16 cellular contexts compared by ENCODE assay signal in genomic region chr20:47627540-47627939, GRCh38.
DNase-seq lines count a peak whose midpoint lies in the region; ATAC-seq and TF ChIP-seq lines count a peak whose summit lies in the region.
"Had no signal": no experiment of that assay in that cellular context is flagged by ENCODE, and none has a peak within 500 bp of the region (broad histone marks: within the 10 kb centered on the region; RNA-seq: fewer than 3 reads in every experiment).

No MANE protein-coding gene starts in this region.

- dilution Hi-C loops in IMR-90 (cut with HindIII; ENCODE audit: low sequenced_read_pairs, unreplicated experiment): no loop called here

- in situ Hi-C loops in IMR-90 (cut with MboI; ENCODE audit: low sequenced_read_pairs): loop anchor here (10.0 kb wide), 2 partner anchors 433 to 873 kb away; no protein-coding TSS in a partner anchor

- no peaks in the 10 kb centered on the region for H3K9me3 ChIP-seq in IMR-90 (ENCODE audit: control insufficient read depth, insufficient read depth, low read length)

- H2AFZ ChIP-seq in IMR-90 (replicated peaks; ENCODE audit: low read length, poor library complexity): no peak overlapping the region
- H2AFZ ChIP-seq: GM23338 had no signal

- H4K5ac ChIP-seq in IMR-90 (ENCODE audit: low read depth, low read length): no peak overlapping the region

- no peak for TF ChIP-seq RAD21 in IMR-90 (IDR thresholded peaks at IDR 0.05; ENCODE audit: low read length)

- H3K56ac ChIP-seq in IMR-90 (ENCODE audit: extremely low read depth, insufficient read depth, low read length): no peak overlapping the region

- peaks cover 10 to 11% of the 10 kb centered on the region in 2 experiments for H3K79me1 ChIP-seq in IMR-90 (ENCODE audit: low read depth in 1 of 2, low read length in 2 of 2)

- no peaks in the 10 kb centered on the region for H4K20me1 ChIP-seq in IMR-90 (ENCODE audit: insufficient read depth, low read length)

- no peak overlapping the region for H4K8ac ChIP-seq in IMR-90 (ENCODE audit: low read depth in 2 of 2, low read length in 2 of 2)

- H2AK9ac ChIP-seq in IMR-90 (replicated peaks; ENCODE audit: low read depth, low read length, poor library complexity): no peak overlapping the region

- no peaks in the 10 kb centered on the region for H3K27me3 ChIP-seq in IMR-90 (ENCODE audit: control insufficient read depth, insufficient read depth, low read length)

- H3K9ac ChIP-seq in IMR-90 (ENCODE audit: low read depth, low read length): no peak overlapping the region

- no peak overlapping the region for H2BK120ac ChIP-seq in IMR-90 (ENCODE audit: low read depth, low read length)

- no peak overlapping the region for H3K14ac ChIP-seq in IMR-90 (replicated peaks; ENCODE audit: low read depth, low read length)

- H3K4me1 ChIP-seq in IMR-90 (ENCODE audit: control insufficient read depth, insufficient read depth, low read length): 0 out of 2 replicates have a peak, but pooled peaks cover 2% of the 10 kb centered on the region

- no peaks in the 10 kb centered on the region for H3K9me3 Mint-ChIP-seq in activated T-cell treated with anti-CD3 and anti-CD28 coated beads, Interleukin-2, amount 50 U/mL, for 24 hours
- no peaks in the 10 kb centered on the region for H3K9me3 Mint-ChIP-seq in IgD-negative memory B cell
- no peaks in the 10 kb centered on the region for H3K9me3 Mint-ChIP-seq in stimulated activated memory B cell treated with anti-CD40 and anti-IgM and Interleukin-4, amounts not matched to agents 10 μg/mL and 1 μg/mL and 100 μg/mL, for 72 hours
- H3K9me3 Mint-ChIP-seq: CD4-positive, alpha-beta memory T cell; GM23338; H9 had no signal

- TF ChIP-seq CTCF in IMR-90 (conservative IDR thresholded peaks at IDR 0.05; ENCODE audit: low read depth, low read length): no peak

- BruUV-seq in IMR-90 (replicated peaks; lab: Mats Ljungman, UMichigan): TSS peak; percentile 32

- H3K4me3 Mint-ChIP-seq in activated T-cell treated with anti-CD3 and anti-CD28 coated beads, Interleukin-2, amount 50 U/mL, for 24 hours: no peak overlapping the region
- no peak overlapping the region for H3K4me3 Mint-ChIP-seq in IgD-negative memory B cell
- H3K4me3 Mint-ChIP-seq in stimulated activated memory B cell treated with anti-CD40 and anti-IgM and Interleukin-4, amounts not matched to agents 10 μg/mL and 1 μg/mL and 100 μg/mL, for 72 hours: no peak overlapping the region
- H3K4me3 Mint-ChIP-seq: CD4-positive, alpha-beta memory T cell; GM23338; H9 had no signal

- no peak overlapping the region for H3K27ac ChIP-seq in IMR-90 (ENCODE audit: insufficient read depth, low read length)

- CTCF ChIA-PET in IMR-90 (lab: Yijun Ruan, JAX): no interaction called here

- no peak overlapping the region for H2AK5ac ChIP-seq in IMR-90 (ENCODE audit: low read depth, low read length)

- H3K4me2 ChIP-seq in IMR-90 (ENCODE audit: low read depth, low read length): no peak overlapping the region
- H3K4me2 ChIP-seq: GM23338 had no signal

- no peak for TF ChIP-seq POLR2A in IMR-90 (IDR thresholded peaks at IDR 0.05; ENCODE audit: low read depth, low read length)

- H3K4me1 Mint-ChIP-seq in activated T-cell treated with anti-CD3 and anti-CD28 coated beads, Interleukin-2, amount 50 U/mL, for 24 hours (ENCODE audit: low read depth): peaks cover 15% of the 10 kb centered on the region
- peaks cover 3 to 15% (median 4%) of the 10 kb centered on the region in 3 donors for H3K4me1 Mint-ChIP-seq in IgD-negative memory B cell
- H3K4me1 Mint-ChIP-seq in stimulated activated memory B cell treated with anti-CD40 and anti-IgM and Interleukin-4, amounts not matched to agents 10 μg/mL and 1 μg/mL and 100 μg/mL, for 72 hours: peaks cover 10% of the 10 kb centered on the region

- peaks cover 95% of the 10 kb centered on the region for H3K36me3 Mint-ChIP-seq in activated T-cell treated with anti-CD3 and anti-CD28 coated beads, Interleukin-2, amount 50 U/mL, for 24 hours (ENCODE audit: low read depth)
- peaks cover 1% of the 10 kb centered on the region for H3K36me3 Mint-ChIP-seq in IgD-negative memory B cell
- H3K36me3 Mint-ChIP-seq in stimulated activated memory B cell treated with anti-CD40 and anti-IgM and Interleukin-4, amounts not matched to agents 10 μg/mL and 1 μg/mL and 100 μg/mL, for 72 hours: peaks cover 38% of the 10 kb centered on the region

- H3K4ac ChIP-seq in IMR-90 (ENCODE audit: low read depth, low read length): no peak overlapping the region

- H3K9me1 ChIP-seq in IMR-90 (ENCODE audit: insufficient read depth, low read length): no peaks in the 10 kb centered on the region

- no peaks in the 10 kb centered on the region for H3K27me3 Mint-ChIP-seq in activated T-cell treated with anti-CD3 and anti-CD28 coated beads, Interleukin-2, amount 50 U/mL, for 24 hours
- H3K27me3 Mint-ChIP-seq in IgD-negative memory B cell: no peaks in the 10 kb centered on the region
- H3K27me3 Mint-ChIP-seq in stimulated activated memory B cell treated with anti-CD40 and anti-IgM and Interleukin-4, amounts not matched to agents 10 μg/mL and 1 μg/mL and 100 μg/mL, for 72 hours: no peaks in the 10 kb centered on the region
- H3K27me3 Mint-ChIP-seq: CD4-positive, alpha-beta memory T cell had no signal

- peak overlapping the region; percentile 2 for H3K27ac Mint-ChIP-seq in activated T-cell treated with anti-CD3 and anti-CD28 coated beads, Interleukin-2, amount 50 U/mL, for 24 hours
- H3K27ac Mint-ChIP-seq in IgD-negative memory B cell: peak overlapping the region in 2 of 3 donors; percentile 13 to 41
- H3K27ac Mint-ChIP-seq in stimulated activated memory B cell treated with anti-CD40 and anti-IgM and Interleukin-4, amounts not matched to agents 10 μg/mL and 1 μg/mL and 100 μg/mL, for 72 hours: peak overlapping the region; percentile 42
- H3K27ac Mint-ChIP-seq: GM23338, H9 had no signal

- peaks cover 11% of the 10 kb centered on the region for H3K36me3 ChIP-seq in IMR-90 (ENCODE audit: control insufficient read depth, insufficient read depth, low read length)

- H2BK5ac ChIP-seq in IMR-90 (ENCODE audit: low read depth, low read length, poor library complexity, severe bottlenecking): no peak overlapping the region

- H2BK15ac ChIP-seq in IMR-90 (ENCODE audit: low read depth, low read length): no peak overlapping the region

- H3K23ac ChIP-seq in IMR-90 (ENCODE audit: low read depth, low read length): no peak overlapping the region

- POLR2A ChIA-PET in IMR-90 (lab: Charles Lee; ENCODE audit: unreplicated experiment): no interaction called here

- intact Hi-C loops in IMR-90 (cut with micrococcal nuclease): no loop called here

- no peak for DNase-seq in activated T-cell treated with anti-CD3 and anti-CD28 coated beads, Interleukin-2, amount 50 U/mL, for 24 hours
- no peak for DNase-seq in activated T-cell treated with anti-CD3 and anti-CD28 coated beads, Interleukin-2, amount 50 U/mL, for 48 hours
- DNase-seq in IMR-90: no peak
- DNase-seq: C1 segment of cervical spinal cord; Calu3; CD4-positive, alpha-beta memory T cell; COR-L47; DMS53; DMS79 treated with DMSO at 0.1 percent for 48 hours; GF-D8; H9 had no signal

- H4K91ac ChIP-seq in IMR-90 (ENCODE audit: insufficient read depth, low read depth, low read length): no peak overlapping the region

- WGBS in IMR-90 (ENCODE audit: extremely low coverage in 2 of 2, insufficient read length in 1 of 2), 2 experiments: no CpG with 5 or more reads among the region's 4 CpGs

- ATAC-seq in IMR-90 (ENCODE audit: low read depth) (no peak), GM21529 (IDR thresholded peaks at IDR 0.05; ENCODE audit: unreplicated experiment) (no peak)
- ATAC-seq in stimulated activated memory B cell treated with anti-CD40 and anti-IgM and Interleukin-4, amounts not matched to agents 10 μg/mL and 1 μg/mL and 100 μg/mL, for 72 hours: no peak
- ATAC-seq: GM23338, HCT116 had no signal

- H3K18ac ChIP-seq in IMR-90 (ENCODE audit: low read depth, low read length): no peak overlapping the region

- H3K4me3 ChIP-seq in IMR-90 (ENCODE audit: insufficient read depth, low read depth, low read length): no peak overlapping the region
- H3K4me3 ChIP-seq: GM23338 had no signal

- no peak overlapping the region for H2BK20ac ChIP-seq in IMR-90 (ENCODE audit: low read depth, low read length)

TF ChIP-seq in IMR-90, 13 proteins besides CTCF, POLR2A, EP300 and RAD21:
- TF ChIP-seq NFE2L2 (IDR thresholded peaks at IDR 0.05; ENCODE audit: low read depth, low read length): no peak
- no peak for TF ChIP-seq RCOR1 (IDR thresholded peaks at IDR 0.05; ENCODE audit: insufficient replicate concordance, low read length)
- no peak for TF ChIP-seq MAFK (IDR thresholded peaks at IDR 0.05; ENCODE audit: low read depth, low read length)
- TF ChIP-seq CHD1 (IDR thresholded peaks at IDR 0.05; ENCODE audit: low read depth, low read length): no peak
- no peak for TF ChIP-seq MXI1 (IDR thresholded peaks at IDR 0.05; ENCODE audit: borderline replicate concordance, low read depth, low read length)
- TF ChIP-seq BHLHE40 (IDR thresholded peaks at IDR 0.05; ENCODE audit: low read depth, low read length): no peak
- no peak for TF ChIP-seq CEBPB (IDR thresholded peaks at IDR 0.05; ENCODE audit: low read depth, low read length)
- TF ChIP-seq SMC3 (IDR thresholded peaks at IDR 0.05; ENCODE audit: low read depth, low read length): no peak
- no peak for TF ChIP-seq MAZ (IDR thresholded peaks at IDR 0.05; ENCODE audit: borderline replicate concordance, low read depth, low read length)
- TF ChIP-seq USF2 (IDR thresholded peaks at IDR 0.05; ENCODE audit: low read depth, low read length): no peak
- TF ChIP-seq RFX5 (IDR thresholded peaks at IDR 0.05; ENCODE audit: low read depth, low read length): no peak
- no peak for TF ChIP-seq FOS (IDR thresholded peaks at IDR 0.05; ENCODE audit: low read depth, low read length)
- TF ChIP-seq, protein P1, sequence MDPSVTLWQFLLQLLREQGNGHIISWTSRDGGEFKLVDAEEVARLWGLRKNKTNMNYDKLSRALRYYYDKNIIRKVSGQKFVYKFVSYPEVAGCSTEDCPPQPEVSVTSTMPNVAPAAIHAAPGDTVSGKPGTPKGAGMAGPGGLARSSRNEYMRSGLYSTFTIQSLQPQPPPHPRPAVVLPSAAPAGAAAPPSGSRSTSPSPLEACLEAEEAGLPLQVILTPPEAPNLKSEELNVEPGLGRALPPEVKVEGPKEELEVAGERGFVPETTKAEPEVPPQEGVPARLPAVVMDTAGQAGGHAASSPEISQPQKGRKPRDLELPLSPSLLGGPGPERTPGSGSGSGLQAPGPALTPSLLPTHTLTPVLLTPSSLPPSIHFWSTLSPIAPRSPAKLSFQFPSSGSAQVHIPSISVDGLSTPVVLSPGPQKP (IDR thresholded peaks at IDR 0.05; ENCODE audit: borderline replicate concordance, low read depth, low read length): no peak
